In the genomic region with DNA sequence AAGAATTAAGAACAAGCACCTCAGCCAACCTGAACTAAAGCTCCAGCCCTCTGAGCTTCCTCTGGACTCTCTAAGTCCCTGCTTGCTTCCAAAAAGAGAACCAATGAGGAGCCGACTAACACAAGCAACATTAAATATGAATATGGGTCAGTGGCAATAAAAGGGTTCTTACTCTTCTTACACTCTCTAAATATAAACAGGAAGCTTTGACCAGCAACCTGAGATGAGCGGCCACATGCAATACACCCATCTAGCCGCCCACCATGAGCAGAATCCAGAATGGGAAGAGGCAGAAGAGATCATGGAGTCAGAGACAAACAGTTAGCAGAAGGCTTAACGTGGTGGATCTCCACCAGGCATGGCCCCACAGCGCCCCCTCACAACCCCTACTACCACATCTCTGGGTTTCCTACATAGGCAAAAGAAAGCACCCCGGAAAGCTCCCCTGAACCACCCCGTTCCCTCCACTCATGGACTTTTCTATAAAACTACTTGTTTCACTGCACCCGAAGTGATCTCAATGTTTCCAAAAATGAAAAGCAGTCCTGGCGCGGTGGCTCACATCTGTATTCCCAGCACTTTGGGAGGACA, we compare ENCODE assay signal across 1 cellular context.
TF ChIP-seq lines count a peak whose summit lies in the region.

No MANE protein-coding gene starts in this region.

TF ChIP-seq in H1, 55 proteins besides CTCF, POLR2A, EP300 and RAD21:
- TF ChIP-seq JUND (IDR thresholded peaks at IDR 0.05; ENCODE audit: low read length) (no peak), CHD2 (IDR thresholded peaks at IDR 0.05; ENCODE audit: low read length) (no peak), SP4 (IDR thresholded peaks at IDR 0.05; ENCODE audit: low read length) (no peak), ASH2L (IDR thresholded peaks at IDR 0.05; ENCODE audit: low read length) (no peak), CREB1 (IDR thresholded peaks at IDR 0.05) (no peak), POLR2AphosphoS5 (IDR thresholded peaks at IDR 0.05; ENCODE audit: low read depth, low read length) (no peak)
- TF ChIP-seq, protein P1, sequence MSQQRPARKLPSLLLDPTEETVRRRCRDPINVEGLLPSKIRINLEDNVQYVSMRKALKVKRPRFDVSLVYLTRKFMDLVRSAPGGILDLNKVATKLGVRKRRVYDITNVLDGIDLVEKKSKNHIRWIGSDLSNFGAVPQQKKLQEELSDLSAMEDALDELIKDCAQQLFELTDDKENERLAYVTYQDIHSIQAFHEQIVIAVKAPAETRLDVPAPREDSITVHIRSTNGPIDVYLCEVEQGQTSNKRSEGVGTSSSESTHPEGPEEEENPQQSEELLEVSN (IDR thresholded peaks at IDR 0.05), result no peak
- TF ChIP-seq, protein P2, sequence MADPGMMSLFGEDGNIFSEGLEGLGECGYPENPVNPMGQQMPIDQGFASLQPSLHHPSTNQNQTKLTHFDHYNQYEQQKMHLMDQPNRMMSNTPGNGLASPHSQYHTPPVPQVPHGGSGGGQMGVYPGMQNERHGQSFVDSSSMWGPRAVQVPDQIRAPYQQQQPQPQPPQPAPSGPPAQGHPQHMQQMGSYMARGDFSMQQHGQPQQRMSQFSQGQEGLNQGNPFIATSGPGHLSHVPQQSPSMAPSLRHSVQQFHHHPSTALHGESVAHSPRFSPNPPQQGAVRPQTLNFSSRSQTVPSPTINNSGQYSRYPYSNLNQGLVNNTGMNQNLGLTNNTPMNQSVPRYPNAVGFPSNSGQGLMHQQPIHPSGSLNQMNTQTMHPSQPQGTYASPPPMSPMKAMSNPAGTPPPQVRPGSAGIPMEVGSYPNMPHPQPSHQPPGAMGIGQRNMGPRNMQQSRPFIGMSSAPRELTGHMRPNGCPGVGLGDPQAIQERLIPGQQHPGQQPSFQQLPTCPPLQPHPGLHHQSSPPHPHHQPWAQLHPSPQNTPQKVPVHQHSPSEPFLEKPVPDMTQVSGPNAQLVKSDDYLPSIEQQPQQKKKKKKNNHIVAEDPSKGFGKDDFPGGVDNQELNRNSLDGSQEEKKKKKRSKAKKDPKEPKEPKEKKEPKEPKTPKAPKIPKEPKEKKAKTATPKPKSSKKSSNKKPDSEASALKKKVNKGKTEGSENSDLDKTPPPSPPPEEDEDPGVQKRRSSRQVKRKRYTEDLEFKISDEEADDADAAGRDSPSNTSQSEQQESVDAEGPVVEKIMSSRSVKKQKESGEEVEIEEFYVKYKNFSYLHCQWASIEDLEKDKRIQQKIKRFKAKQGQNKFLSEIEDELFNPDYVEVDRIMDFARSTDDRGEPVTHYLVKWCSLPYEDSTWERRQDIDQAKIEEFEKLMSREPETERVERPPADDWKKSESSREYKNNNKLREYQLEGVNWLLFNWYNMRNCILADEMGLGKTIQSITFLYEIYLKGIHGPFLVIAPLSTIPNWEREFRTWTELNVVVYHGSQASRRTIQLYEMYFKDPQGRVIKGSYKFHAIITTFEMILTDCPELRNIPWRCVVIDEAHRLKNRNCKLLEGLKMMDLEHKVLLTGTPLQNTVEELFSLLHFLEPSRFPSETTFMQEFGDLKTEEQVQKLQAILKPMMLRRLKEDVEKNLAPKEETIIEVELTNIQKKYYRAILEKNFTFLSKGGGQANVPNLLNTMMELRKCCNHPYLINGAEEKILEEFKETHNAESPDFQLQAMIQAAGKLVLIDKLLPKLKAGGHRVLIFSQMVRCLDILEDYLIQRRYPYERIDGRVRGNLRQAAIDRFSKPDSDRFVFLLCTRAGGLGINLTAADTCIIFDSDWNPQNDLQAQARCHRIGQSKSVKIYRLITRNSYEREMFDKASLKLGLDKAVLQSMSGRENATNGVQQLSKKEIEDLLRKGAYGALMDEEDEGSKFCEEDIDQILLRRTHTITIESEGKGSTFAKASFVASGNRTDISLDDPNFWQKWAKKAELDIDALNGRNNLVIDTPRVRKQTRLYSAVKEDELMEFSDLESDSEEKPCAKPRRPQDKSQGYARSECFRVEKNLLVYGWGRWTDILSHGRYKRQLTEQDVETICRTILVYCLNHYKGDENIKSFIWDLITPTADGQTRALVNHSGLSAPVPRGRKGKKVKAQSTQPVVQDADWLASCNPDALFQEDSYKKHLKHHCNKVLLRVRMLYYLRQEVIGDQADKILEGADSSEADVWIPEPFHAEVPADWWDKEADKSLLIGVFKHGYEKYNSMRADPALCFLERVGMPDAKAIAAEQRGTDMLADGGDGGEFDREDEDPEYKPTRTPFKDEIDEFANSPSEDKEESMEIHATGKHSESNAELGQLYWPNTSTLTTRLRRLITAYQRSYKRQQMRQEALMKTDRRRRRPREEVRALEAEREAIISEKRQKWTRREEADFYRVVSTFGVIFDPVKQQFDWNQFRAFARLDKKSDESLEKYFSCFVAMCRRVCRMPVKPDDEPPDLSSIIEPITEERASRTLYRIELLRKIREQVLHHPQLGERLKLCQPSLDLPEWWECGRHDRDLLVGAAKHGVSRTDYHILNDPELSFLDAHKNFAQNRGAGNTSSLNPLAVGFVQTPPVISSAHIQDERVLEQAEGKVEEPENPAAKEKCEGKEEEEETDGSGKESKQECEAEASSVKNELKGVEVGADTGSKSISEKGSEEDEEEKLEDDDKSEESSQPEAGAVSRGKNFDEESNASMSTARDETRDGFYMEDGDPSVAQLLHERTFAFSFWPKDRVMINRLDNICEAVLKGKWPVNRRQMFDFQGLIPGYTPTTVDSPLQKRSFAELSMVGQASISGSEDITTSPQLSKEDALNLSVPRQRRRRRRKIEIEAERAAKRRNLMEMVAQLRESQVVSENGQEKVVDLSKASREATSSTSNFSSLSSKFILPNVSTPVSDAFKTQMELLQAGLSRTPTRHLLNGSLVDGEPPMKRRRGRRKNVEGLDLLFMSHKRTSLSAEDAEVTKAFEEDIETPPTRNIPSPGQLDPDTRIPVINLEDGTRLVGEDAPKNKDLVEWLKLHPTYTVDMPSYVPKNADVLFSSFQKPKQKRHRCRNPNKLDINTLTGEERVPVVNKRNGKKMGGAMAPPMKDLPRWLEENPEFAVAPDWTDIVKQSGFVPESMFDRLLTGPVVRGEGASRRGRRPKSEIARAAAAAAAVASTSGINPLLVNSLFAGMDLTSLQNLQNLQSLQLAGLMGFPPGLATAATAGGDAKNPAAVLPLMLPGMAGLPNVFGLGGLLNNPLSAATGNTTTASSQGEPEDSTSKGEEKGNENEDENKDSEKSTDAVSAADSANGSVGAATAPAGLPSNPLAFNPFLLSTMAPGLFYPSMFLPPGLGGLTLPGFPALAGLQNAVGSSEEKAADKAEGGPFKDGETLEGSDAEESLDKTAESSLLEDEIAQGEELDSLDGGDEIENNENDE (IDR thresholded peaks at IDR 0.05; ENCODE audit: insufficient replicate concordance, low read length), result no peak
- TF ChIP-seq, protein P3, sequence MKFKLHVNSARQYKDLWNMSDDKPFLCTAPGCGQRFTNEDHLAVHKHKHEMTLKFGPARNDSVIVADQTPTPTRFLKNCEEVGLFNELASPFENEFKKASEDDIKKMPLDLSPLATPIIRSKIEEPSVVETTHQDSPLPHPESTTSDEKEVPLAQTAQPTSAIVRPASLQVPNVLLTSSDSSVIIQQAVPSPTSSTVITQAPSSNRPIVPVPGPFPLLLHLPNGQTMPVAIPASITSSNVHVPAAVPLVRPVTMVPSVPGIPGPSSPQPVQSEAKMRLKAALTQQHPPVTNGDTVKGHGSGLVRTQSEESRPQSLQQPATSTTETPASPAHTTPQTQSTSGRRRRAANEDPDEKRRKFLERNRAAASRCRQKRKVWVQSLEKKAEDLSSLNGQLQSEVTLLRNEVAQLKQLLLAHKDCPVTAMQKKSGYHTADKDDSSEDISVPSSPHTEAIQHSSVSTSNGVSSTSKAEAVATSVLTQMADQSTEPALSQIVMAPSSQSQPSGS (IDR thresholded peaks at IDR 0.05; ENCODE audit: low read length), result no peak
